Comparison of ENCODE assay signal across 8 cellular contexts in the genomic region with DNA sequence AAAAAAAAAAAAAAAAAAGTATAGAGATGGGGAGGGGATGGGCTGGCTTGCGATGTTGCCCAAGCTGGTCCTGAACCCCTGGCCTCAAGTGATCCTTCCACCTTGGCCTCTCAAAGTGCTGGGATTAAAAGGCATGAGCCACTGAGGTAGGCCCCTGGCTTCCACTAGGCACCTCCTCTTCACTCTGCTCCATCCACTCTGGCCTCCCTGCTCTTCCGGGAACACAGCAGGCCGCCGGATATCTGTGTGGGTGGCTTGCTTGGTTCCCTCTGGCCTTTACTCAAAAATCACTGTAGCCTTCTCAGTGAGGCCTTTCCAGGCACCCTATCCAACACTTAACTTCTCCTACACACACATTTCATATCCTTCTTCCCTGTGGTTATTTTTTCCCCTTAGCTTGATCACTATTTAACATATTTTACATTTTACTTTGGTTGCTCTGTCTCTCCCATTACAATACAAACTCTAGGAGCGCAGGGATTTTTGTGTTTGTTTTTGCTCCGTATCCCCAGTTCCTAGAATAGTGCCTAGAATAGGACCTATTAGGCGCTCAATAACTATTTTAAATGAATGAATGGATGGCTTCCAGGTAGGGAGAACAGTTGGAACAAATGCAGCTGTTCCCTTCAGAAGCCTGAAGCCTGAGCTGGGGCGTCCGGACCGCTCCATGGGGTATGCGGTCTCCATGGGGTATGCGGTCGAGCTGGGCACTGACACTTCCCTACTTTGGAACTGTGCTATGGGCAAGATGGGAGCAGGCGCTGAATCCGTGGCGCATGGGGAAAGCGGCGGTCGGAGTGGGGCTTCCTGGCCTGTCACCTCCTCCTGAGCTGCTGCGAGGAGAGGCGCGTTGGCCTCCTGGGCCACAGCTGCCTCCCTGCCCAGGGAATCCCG. TPM values are rescaled to one million over a fixed set of nuclear protein-coding genes. Genes with fewer than 3 reads are reported as not detected.
A peak's percentile ranks its signal among the peaks of the same experiment; 100 is the strongest.
DNase-seq lines count a peak whose midpoint lies in the region; ATAC-seq and TF ChIP-seq lines count a peak whose summit lies in the region.

No MANE protein-coding gene starts in this region.

- no peak for ATAC-seq in RWPE2 (ENCODE audit: low read depth)

- peaks cover 20% of the 10 kb centered on the region for H3K4me1 Mint-ChIP-seq in activated CD4-positive, alpha-beta T cell treated with anti-CD3 and anti-CD28 coated beads, Interleukin-2, amount 10 ng/mL, durations not matched to agents 7 days and 5 days
- H3K4me1 Mint-ChIP-seq in neural crest cell = peaks cover 40% of the 10 kb centered on the region

- H3K27ac Mint-ChIP-seq in activated CD4-positive, alpha-beta T cell treated with anti-CD3 and anti-CD28 coated beads, Interleukin-2, amount 10 ng/mL, durations not matched to agents 7 days and 5 days = peak overlapping the region; percentile 91
- H3K27ac Mint-ChIP-seq in neural crest cell (ENCODE audit: unreplicated experiment) = peak overlapping the region; percentile 91

- H3K27me3 Mint-ChIP-seq in activated CD4-positive, alpha-beta T cell treated with anti-CD3 and anti-CD28 coated beads, Interleukin-2, amount 10 ng/mL, durations not matched to agents 7 days and 5 days = peaks cover 7% of the 10 kb centered on the region
- peaks cover 4% of the 10 kb centered on the region for H3K27me3 Mint-ChIP-seq in neural crest cell (ENCODE audit: low read depth)

- H3K9me3 Mint-ChIP-seq in activated CD4-positive, alpha-beta T cell treated with anti-CD3 and anti-CD28 coated beads, Interleukin-2, amount 10 ng/mL, durations not matched to agents 7 days and 5 days = no peaks in the 10 kb centered on the region
- no peaks in the 10 kb centered on the region for H3K9me3 Mint-ChIP-seq in neural crest cell

- TF ChIP-seq CTCF in RWPE2 (IDR thresholded peaks at IDR 0.05; ENCODE audit: poor library complexity, severe bottlenecking) = no peak
- no peak for TF ChIP-seq CTCF in epithelial cell of proximal tubule (conservative IDR thresholded peaks at IDR 0.05; ENCODE audit: low read depth, low read length)
- TF ChIP-seq CTCF in neural crest cell (conservative IDR thresholded peaks at IDR 0.05) = no peak

- no peaks in the 10 kb centered on the region for H3K36me3 Mint-ChIP-seq in activated CD4-positive, alpha-beta T cell treated with anti-CD3 and anti-CD28 coated beads, Interleukin-2, amount 10 ng/mL, durations not matched to agents 7 days and 5 days (ENCODE audit: low read depth)
- H3K36me3 Mint-ChIP-seq in neural crest cell (ENCODE audit: low read depth) = no peaks in the 10 kb centered on the region

- H3K4me3 ChIP-seq in RWPE2 (ENCODE audit: severe bottlenecking) (peak overlapping the region; percentile 50), epithelial cell of proximal tubule (ENCODE audit: low read depth, low read length) (peak overlapping the region; percentile 67)

- POLR2A ChIA-PET in activated CD4-positive, alpha-beta T cell treated with anti-CD3 and anti-CD28 coated beads, Interleukin-2, amount 10 ng/mL, durations not matched to agents 7 days and 5 days (lab: Charles Lee) = no interaction called here

- H3K27me3 ChIP-seq in RWPE2 (ENCODE audit: insufficient read depth, poor library complexity, severe bottlenecking) = no peaks in the 10 kb centered on the region

- H3K9me3 ChIP-seq in RWPE2 (ENCODE audit: severe bottlenecking) = no peaks in the 10 kb centered on the region

- CTCF ChIA-PET in activated CD4-positive, alpha-beta T cell treated with anti-CD3 and anti-CD28 coated beads, Interleukin-2, amount 10 ng/mL, durations not matched to agents 7 days and 5 days (lab: Charles Lee) = interaction anchor here (0.6 to 2.4 kb wide), 8 partner anchors 8 to 44 kb away, joined by 3 to 6 read pairs (median 4); no protein-coding TSS in a partner anchor

- H3K27ac ChIP-seq in RWPE2 (ENCODE audit: poor library complexity, severe bottlenecking) = peak overlapping the region; percentile 74

- DNase-seq in activated CD4-positive, alpha-beta T cell treated with anti-CD3 and anti-CD28 coated beads, Interleukin-2, amount 10 ng/mL, durations not matched to agents 7 days and 5 days = no peak
- DNase-seq in activated CD4-positive, alpha-beta T cell treated with anti-CD3 and anti-CD28 coated beads, Interleukin-2, amount 50 U/mL, for 4 hours = no peak
- DNase-seq in RWPE2 (ENCODE audit: low spot score) = no peak
- DNase-seq in epithelial cell of proximal tubule (ENCODE audit: low read depth) = no peak
- DNase-seq in neural crest cell (ENCODE audit: low read depth, low spot score) = no peak
- no peak for DNase-seq in SKM-1 (lab: John Stamatoyannopoulos, UW; ENCODE audit: unreplicated experiment)
- no peak for DNase-seq in HCEC 1CT
- DNase-seq in NCI-H2227 (lab: John Stamatoyannopoulos, UW; ENCODE audit: unreplicated experiment) = no peak

- no peaks in the 10 kb centered on the region for H3K36me3 ChIP-seq in RWPE2 (ENCODE audit: low read depth)

- H3K4me3 Mint-ChIP-seq in activated CD4-positive, alpha-beta T cell treated with anti-CD3 and anti-CD28 coated beads, Interleukin-2, amount 10 ng/mL, durations not matched to agents 7 days and 5 days = peak overlapping the region; percentile 92
- H3K4me3 Mint-ChIP-seq in neural crest cell = peak overlapping the region; percentile 97

- no peaks in the 10 kb centered on the region for H3K4me1 ChIP-seq in RWPE2 (ENCODE audit: insufficient read depth, poor library complexity, severe bottlenecking)

RNA-seq across cellular contexts. Expression of gene H3-3A, which starts 46.7 kb away (rescaled TPM):
- total RNA-seq in activated CD4-positive, alpha-beta T cell treated with anti-CD3 and anti-CD28 coated beads, Interleukin-2, amount 10 ng/mL, durations not matched to agents 7 days and 5 days = 100 to 1,000 TPM; 651 to 657 TPM
- total RNA-seq in epithelial cell of proximal tubule (464 and 548 TPM in 2 replicates), neural crest cell (991 and 1,004 TPM in 2 replicates)
